Comparison of ENCODE assay signal across 31 cellular contexts in genomic region chr4:119237201-119237600, GRCh38.
"Had no signal": no experiment of that assay in that cellular context is flagged by ENCODE, and none has a peak within 500 bp of the region (broad histone marks: within the 10 kb centered on the region; RNA-seq: fewer than 3 reads in every experiment).

No MANE protein-coding gene starts in this region.

- H3K9me3 Mint-ChIP-seq: activated naive CD8-positive, alpha-beta T cell treated with anti-CD3 and anti-CD28 coated beads, Interleukin-2, amount 10 ng/mL, durations not matched to agents 7 days and 5 days; activated T-cell treated with anti-CD3 and anti-CD28 coated beads, Interleukin-2, amount 50 U/mL, for 72 hours; activated T-helper 17 cell treated with anti-CD3 and anti-CD28 coated beads, Interleukin-2, amount 50 U/mL, for 72 hours; IgD-negative memory B cell; T-helper 1 cell treated with Interleukin-12 subunit alpha and Interleukin-12 subunit beta and Interleukin-4 antibody, amounts not matched to agents 30 μg/mL and 1 μg/mL, for 36 hours; T-helper 2 cell treated with Interferon-gamma antibody and Interleukin-4, amounts not matched to agents 5 μg/mL and 100 μg/mL, for 36 hours had no signal

- H3K9me3 ChIP-seq: adrenal gland, body of pancreas, breast epithelium, MG63, SJCRH30 had no signal

- H3K27ac ChIP-seq: adrenal gland, body of pancreas, breast epithelium, PC-9, RWPE1, SJCRH30, SK-N-MC had no signal

- H3K4me3 Mint-ChIP-seq: IgD-negative memory B cell; T-helper 1 cell treated with Interleukin-12 subunit alpha and Interleukin-12 subunit beta and Interleukin-4 antibody, amounts not matched to agents 30 μg/mL and 1 μg/mL, for 36 hours had no signal

- H3K4me2 ChIP-seq: PC-9 had no signal

- H3K27ac Mint-ChIP-seq: IgD-negative memory B cell had no signal

- H3K27me3 ChIP-seq: adrenal gland, body of pancreas, breast epithelium, MG63, SJCRH30 had no signal

- H2AFZ ChIP-seq: PC-9 had no signal

- H3K4me3 ChIP-seq: adrenal gland, body of pancreas, breast epithelium, MG63, PC-9, SJCRH30, SK-N-MC had no signal

- H3K36me3 ChIP-seq: breast epithelium had no signal

- DNase-seq: activated CD4-positive, alpha-beta T cell treated with anti-CD3 and anti-CD28 coated beads, Interleukin-2, amount 10 ng/mL, durations not matched to agents 24 days and 14 days; activated CD4-positive, alpha-beta T cell treated with anti-CD3 and anti-CD28 coated beads, Interleukin-2, amount 50 U/mL, for 4 hours; activated CD8-positive, alpha-beta memory T cell treated with anti-CD3 and anti-CD28 coated beads, Interleukin-2, amount 50 U/mL, for 4 hours; activated effector memory CD4-positive, alpha-beta T cell treated with anti-CD3 and anti-CD28 coated beads, Interleukin-2, amount 50 U/mL, for 16 hours; activated naive CD4-positive, alpha-beta T cell; activated naive CD4-positive, alpha-beta T cell treated with anti-CD3 and anti-CD28 coated beads, Interleukin-2, amount 50 U/mL, for 16 hours; activated naive CD8-positive, alpha-beta T cell treated with anti-CD3 and anti-CD28 coated beads, Interleukin-2, amount 10 ng/mL, durations not matched to agents 7 days and 5 days; activated T-cell treated with anti-CD3 and anti-CD28 coated beads for 4 hours; adrenal gland; body of pancreas; Karpas-422; KBM-7; MG63; NCI-H1048; NCI-H1105 treated with DMSO at 0.1 percent for 48 hours; NCI-H1436; NCI-H1694 treated with DMSO at 0.1 percent for 48 hours; NCI-H2029; NCI-H345; NCI-H524 treated with DMSO at 0.1 percent for 48 hours; PC-9; SHP77; SJCRH30 had no signal

- H3K4me1 ChIP-seq: breast epithelium had no signal

- ATAC-seq: body of pancreas had no signal

- H3K27me3 Mint-ChIP-seq: activated CD4-positive, alpha-beta T cell treated with anti-CD3 and anti-CD28 coated beads, Interleukin-2, amount 10 ng/mL, durations not matched to agents 24 days and 14 days; activated naive CD8-positive, alpha-beta T cell treated with anti-CD3 and anti-CD28 coated beads, Interleukin-2, amount 10 ng/mL, durations not matched to agents 7 days and 5 days; activated T-helper 17 cell treated with anti-CD3 and anti-CD28 coated beads, Interleukin-2, amount 50 U/mL, for 72 hours; IgD-negative memory B cell had no signal
